ENCODE assay signal across 1 cellular context in the genomic region with DNA sequence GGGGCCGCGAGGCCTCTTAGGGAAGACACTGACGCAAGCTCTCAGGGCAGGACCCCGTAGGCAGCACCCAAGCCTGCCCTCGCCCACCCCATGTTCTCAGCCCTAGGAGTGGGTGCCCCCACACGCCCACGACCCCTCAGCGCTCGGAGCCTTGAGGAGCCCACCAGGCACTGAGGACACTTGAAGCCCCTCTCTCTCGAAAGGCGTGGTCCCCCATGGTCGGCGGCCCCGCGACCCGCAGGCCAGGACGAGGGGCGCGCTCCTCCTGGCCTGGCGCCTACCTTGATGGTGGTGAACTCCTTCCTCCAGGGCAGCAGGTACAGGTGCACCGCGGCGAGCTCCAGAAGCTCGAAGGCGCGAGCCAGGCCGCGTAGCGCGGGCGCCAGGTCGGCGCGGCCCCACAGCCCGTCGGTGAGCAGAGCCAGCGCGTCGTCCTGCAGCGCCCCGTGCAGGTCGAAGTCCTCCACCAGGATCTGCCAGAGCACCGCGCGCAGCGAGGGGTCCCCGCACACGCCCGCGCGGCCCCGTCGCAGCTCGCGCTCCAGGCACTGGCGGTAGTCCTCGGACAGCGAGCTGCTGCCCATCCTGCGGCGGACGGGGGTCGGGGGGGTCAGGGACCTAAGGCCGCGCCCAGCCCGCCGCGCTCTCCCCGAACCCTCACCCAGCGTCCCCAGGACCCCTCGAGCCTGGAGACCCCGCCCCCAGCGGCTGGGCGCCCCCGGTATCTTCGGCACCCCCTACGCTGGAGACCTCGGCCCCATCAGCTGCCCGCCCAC.
TF ChIP-seq lines count a peak whose summit lies in the region.

No MANE protein-coding gene starts in this region.

TF ChIP-seq in HepG2, 621 proteins besides CTCF, POLR2A, EP300 and RAD21 (continued from another document and continues in another):
- no peak for TF ChIP-seq MLXIP (CRISPR knock-in tag; IDR thresholded peaks at IDR 0.05; ENCODE audit: borderline replicate concordance)
- TF ChIP-seq ZNF749 (CRISPR knock-in tag; IDR thresholded peaks at IDR 0.05; ENCODE audit: borderline replicate concordance), result no peak; the same call in 1 of the 2 replicates
- peak; percentile 23; the same call in 1 of the 2 replicates for TF ChIP-seq MED13 (CRISPR knock-in tag; IDR thresholded peaks at IDR 0.05)
- TF ChIP-seq HDAC6 (IDR thresholded peaks at IDR 0.05; ENCODE audit: low read depth, low read length), result no peak
- TF ChIP-seq KLF6 (CRISPR knock-in tag; IDR thresholded peaks at IDR 0.05), result no peak; the same call in 1 of the 2 replicates
- no peak for TF ChIP-seq U2AF2 (IDR thresholded peaks at IDR 0.05; ENCODE audit: low read depth, low read length)
- no peak for TF ChIP-seq PCBP2 (optimal IDR thresholded peaks at IDR 0.05; ENCODE audit: low read depth, low read length, poor library complexity, severe bottlenecking)
- no peak for TF ChIP-seq SRF (IDR thresholded peaks at IDR 0.05; ENCODE audit: low read depth, low read length)
- TF ChIP-seq ZNF747 (CRISPR knock-in tag; IDR thresholded peaks at IDR 0.05; ENCODE audit: borderline replicate concordance), result no peak
- no peak for TF ChIP-seq FLYWCH1 (CRISPR knock-in tag; IDR thresholded peaks at IDR 0.05)
- TF ChIP-seq BRF2 (CRISPR knock-in tag; IDR thresholded peaks at IDR 0.05), result no peak
- 0 out of 2 replicates have a peak, but pooled peaks have one; percentile 9 for TF ChIP-seq ZSCAN22 (CRISPR knock-in tag; IDR thresholded peaks at IDR 0.05)
- TF ChIP-seq, protein P1, sequence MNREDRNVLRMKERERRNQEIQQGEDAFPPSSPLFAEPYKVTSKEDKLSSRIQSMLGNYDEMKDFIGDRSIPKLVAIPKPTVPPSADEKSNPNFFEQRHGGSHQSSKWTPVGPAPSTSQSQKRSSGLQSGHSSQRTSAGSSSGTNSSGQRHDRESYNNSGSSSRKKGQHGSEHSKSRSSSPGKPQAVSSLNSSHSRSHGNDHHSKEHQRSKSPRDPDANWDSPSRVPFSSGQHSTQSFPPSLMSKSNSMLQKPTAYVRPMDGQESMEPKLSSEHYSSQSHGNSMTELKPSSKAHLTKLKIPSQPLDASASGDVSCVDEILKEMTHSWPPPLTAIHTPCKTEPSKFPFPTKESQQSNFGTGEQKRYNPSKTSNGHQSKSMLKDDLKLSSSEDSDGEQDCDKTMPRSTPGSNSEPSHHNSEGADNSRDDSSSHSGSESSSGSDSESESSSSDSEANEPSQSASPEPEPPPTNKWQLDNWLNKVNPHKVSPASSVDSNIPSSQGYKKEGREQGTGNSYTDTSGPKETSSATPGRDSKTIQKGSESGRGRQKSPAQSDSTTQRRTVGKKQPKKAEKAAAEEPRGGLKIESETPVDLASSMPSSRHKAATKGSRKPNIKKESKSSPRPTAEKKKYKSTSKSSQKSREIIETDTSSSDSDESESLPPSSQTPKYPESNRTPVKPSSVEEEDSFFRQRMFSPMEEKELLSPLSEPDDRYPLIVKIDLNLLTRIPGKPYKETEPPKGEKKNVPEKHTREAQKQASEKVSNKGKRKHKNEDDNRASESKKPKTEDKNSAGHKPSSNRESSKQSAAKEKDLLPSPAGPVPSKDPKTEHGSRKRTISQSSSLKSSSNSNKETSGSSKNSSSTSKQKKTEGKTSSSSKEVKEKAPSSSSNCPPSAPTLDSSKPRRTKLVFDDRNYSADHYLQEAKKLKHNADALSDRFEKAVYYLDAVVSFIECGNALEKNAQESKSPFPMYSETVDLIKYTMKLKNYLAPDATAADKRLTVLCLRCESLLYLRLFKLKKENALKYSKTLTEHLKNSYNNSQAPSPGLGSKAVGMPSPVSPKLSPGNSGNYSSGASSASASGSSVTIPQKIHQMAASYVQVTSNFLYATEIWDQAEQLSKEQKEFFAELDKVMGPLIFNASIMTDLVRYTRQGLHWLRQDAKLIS (CRISPR knock-in tag; IDR thresholded peaks at IDR 0.05), result no peak
- no peak for TF ChIP-seq LCORL (IDR thresholded peaks at IDR 0.05)
- 0 out of 2 replicates have a peak, but pooled peaks have one; percentile 4 for TF ChIP-seq LCORL (CRISPR knock-in tag; IDR thresholded peaks at IDR 0.05)
- TF ChIP-seq, protein P2, sequence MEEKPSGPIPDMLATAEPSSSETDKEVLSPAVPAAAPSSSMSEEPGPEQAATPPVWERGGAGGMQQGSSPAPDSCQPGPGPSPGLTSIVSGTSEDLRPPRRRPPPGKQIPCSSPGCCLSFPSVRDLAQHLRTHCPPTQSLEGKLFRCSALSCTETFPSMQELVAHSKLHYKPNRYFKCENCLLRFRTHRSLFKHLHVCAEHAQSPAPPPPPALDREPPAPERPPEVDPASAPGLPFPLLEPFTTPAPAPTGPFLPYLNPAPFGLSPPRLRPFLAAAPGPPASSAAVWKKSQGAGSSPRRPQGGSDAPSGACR (CRISPR knock-in tag; IDR thresholded peaks at IDR 0.05), result peak; percentile 49; the same call in 1 of the 2 replicates
- TF ChIP-seq DPF2 (CRISPR knock-in tag; IDR thresholded peaks at IDR 0.05; ENCODE audit: borderline replicate concordance, low read depth), result no peak
- TF ChIP-seq ZNF431 (CRISPR knock-in tag; IDR thresholded peaks at IDR 0.05; ENCODE audit: borderline replicate concordance, low read depth), result peak; percentile 47; the same call in 1 of the 2 replicates
- no peak; the same call in 1 of the 2 replicates for TF ChIP-seq ELF1 (CRISPR knock-in tag; IDR thresholded peaks at IDR 0.05)
- no peak for TF ChIP-seq ZNF496 (CRISPR knock-in tag; IDR thresholded peaks at IDR 0.05; ENCODE audit: insufficient replicate concordance)
- TF ChIP-seq, protein P3, sequence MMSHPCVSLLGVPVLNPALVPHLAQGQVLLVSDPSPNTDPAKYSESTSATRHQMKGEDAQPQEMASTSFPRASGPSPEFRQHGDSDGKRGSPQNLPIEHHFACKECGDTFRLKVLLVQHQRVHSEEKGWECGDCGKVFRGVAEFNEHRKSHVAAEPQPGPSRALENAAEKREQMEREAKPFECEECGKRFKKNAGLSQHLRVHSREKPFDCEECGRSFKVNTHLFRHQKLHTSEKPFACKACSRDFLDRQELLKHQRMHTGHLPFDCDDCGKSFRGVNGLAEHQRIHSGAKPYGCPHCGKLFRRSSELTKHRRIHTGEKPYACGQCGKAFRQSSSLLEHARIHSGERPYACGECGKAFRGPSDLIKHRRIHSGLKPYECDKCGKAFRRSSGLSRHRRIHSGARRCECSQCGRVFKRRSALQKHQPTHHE (CRISPR knock-in tag; IDR thresholded peaks at IDR 0.05; ENCODE audit: borderline replicate concordance), result no peak
- peak; percentile 12; the same call in 1 of the 2 replicates for TF ChIP-seq ZNF280B (CRISPR knock-in tag; IDR thresholded peaks at IDR 0.05; ENCODE audit: borderline replicate concordance)
- peak; percentile 24 for TF ChIP-seq AGO1 (IDR thresholded peaks at IDR 0.05; ENCODE audit: low read depth, low read length, poor library complexity, severe bottlenecking)
- 0 out of 2 replicates have a peak, but pooled peaks have one; percentile 41 for TF ChIP-seq ZNF773 (CRISPR knock-in tag; IDR thresholded peaks at IDR 0.05; ENCODE audit: borderline replicate concordance)
- TF ChIP-seq JUNB (CRISPR knock-in tag; IDR thresholded peaks at IDR 0.05; ENCODE audit: borderline replicate concordance), result no peak
- TF ChIP-seq, protein P4, sequence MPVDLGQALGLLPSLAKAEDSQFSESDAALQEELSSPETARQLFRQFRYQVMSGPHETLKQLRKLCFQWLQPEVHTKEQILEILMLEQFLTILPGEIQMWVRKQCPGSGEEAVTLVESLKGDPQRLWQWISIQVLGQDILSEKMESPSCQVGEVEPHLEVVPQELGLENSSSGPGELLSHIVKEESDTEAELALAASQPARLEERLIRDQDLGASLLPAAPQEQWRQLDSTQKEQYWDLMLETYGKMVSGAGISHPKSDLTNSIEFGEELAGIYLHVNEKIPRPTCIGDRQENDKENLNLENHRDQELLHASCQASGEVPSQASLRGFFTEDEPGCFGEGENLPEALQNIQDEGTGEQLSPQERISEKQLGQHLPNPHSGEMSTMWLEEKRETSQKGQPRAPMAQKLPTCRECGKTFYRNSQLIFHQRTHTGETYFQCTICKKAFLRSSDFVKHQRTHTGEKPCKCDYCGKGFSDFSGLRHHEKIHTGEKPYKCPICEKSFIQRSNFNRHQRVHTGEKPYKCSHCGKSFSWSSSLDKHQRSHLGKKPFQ (CRISPR knock-in tag; IDR thresholded peaks at IDR 0.05; ENCODE audit: insufficient replicate concordance), result peak; percentile 92
- no peak for TF ChIP-seq ZNF256 (CRISPR knock-in tag; conservative IDR thresholded peaks at IDR 0.05)
- no peak for TF ChIP-seq E2F2 (CRISPR knock-in tag; IDR thresholded peaks at IDR 0.05; ENCODE audit: borderline replicate concordance)
- no peak for TF ChIP-seq ZNF75D (CRISPR knock-in tag; IDR thresholded peaks at IDR 0.05; ENCODE audit: borderline replicate concordance)
- TF ChIP-seq ARNTL (CRISPR knock-in tag; IDR thresholded peaks at IDR 0.05), result no peak
- TF ChIP-seq BATF2 (CRISPR knock-in tag; IDR thresholded peaks at IDR 0.05), result peak; percentile 91; the same call in 1 of the 2 replicates
- TF ChIP-seq ZNF891 (CRISPR knock-in tag; IDR thresholded peaks at IDR 0.05), result peak; percentile 34
